10 cellular contexts compared by ENCODE assay signal in the genomic region with DNA sequence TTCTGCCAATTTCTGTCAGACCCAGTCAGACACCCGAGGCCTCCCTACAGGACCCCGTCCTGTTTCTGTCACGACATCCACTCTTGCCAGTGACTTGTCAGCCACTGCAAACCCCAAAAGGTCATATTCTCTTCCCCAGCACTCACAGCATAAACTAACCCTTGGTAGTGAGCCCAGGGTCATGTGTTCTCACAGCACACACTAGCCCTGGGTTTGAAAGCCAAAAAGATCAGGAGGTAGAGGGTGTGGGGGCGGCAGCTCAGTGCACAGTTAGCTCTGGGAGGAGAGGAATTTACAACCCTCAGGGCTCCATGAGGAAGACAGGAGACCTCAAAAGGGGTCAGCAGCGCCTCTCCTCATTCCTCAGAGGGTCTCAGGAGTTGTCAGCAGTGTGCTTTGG. TPM values are rescaled to one million over a fixed set of nuclear protein-coding genes. Genes with fewer than 3 reads are reported as not detected.
DNase-seq lines count a peak whose midpoint lies in the region; ATAC-seq and TF ChIP-seq lines count a peak whose summit lies in the region.
"Had no signal": no experiment of that assay in that cellular context is flagged by ENCODE, and none has a peak within 500 bp of the region (broad histone marks: within the 10 kb centered on the region; RNA-seq: fewer than 3 reads in every experiment).

No MANE protein-coding gene starts in this region.

- H3K36me3 ChIP-seq in left lung (no peaks in the 10 kb centered on the region), spleen (no peaks in the 10 kb centered on the region)

- ATAC-seq in left lung = peak; percentile 80
- ATAC-seq: GM12878 had no signal

- WGBS in spleen, 5 donors = 75 to 97% (median 93%) methylated on average over 4 to 5 of the region's 5 CpGs

- intact Hi-C loops in left lung (cut with DNase I) (no loop called here), spleen (cut with DNase I; ENCODE audit: low total_unique reads) (no loop called here)

- TF ChIP-seq CTCF in astrocyte of the spinal cord (IDR thresholded peaks at IDR 0.05; ENCODE audit: low read depth, low read length) = no peak
- TF ChIP-seq CTCF in left lung (IDR thresholded peaks at IDR 0.05) = no peak
- no peak for TF ChIP-seq CTCF in spleen (IDR thresholded peaks at IDR 0.05 in 8 of 11, conservative IDR thresholded peaks at IDR 0.05 in 3 of 11)

- DNase-seq in GM03348 (ENCODE audit: low spot score) (peak; percentile 35), astrocyte of the spinal cord (ENCODE audit: low read depth, low spot score) (peak; percentile 7), left lung (peak in 1 of 2 donors; percentile 48), spleen (no peak), 8988T (no peak), GOT3 (lab: John Stamatoyannopoulos, UW) (no peak), globus pallidus (ENCODE audit: low spot score) (no peak)
- no peak for DNase-seq in stimulated activated CD4-positive, alpha-beta T cell treated with anti-CD3 and anti-CD28 coated beads, Interleukin-4, amount 100 ng/mL, for 24 hours
- DNase-seq: NCI-H2227 treated with DMSO at 0.1 percent for 48 hours had no signal

- H3K27ac ChIP-seq in left lung = peak overlapping the region; percentile 2 to 81
- H3K27ac ChIP-seq in spleen = peak overlapping the region in 5 of 8 donors; percentile 21 to 76 (median 69)

- H3K27me3 ChIP-seq in left lung (no peaks in the 10 kb centered on the region), spleen (replicated peaks in 1 of 7) (no peaks in the 10 kb centered on the region)

- TF ChIP-seq POLR2A in spleen (IDR thresholded peaks at IDR 0.05) = no peak

- in situ Hi-C loops in astrocyte of the spinal cord (cut with HindIII; ENCODE audit: low sequenced_read_pairs) = no loop called here

- peaks cover 0 to 9% of the 10 kb centered on the region in 2 donors for H3K9me3 ChIP-seq in left lung
- H3K9me3 ChIP-seq in spleen = peaks cover 0 to 11% (median 9%) of the 10 kb centered on the region in 8 donors

- H3K4me1 ChIP-seq in left lung = peaks cover 0 to 5% of the 10 kb centered on the region in 2 donors
- peaks cover 0 to 28% (median 16%) of the 10 kb centered on the region in 6 donors for H3K4me1 ChIP-seq in spleen

- H3K4me3 ChIP-seq in astrocyte of the spinal cord (ENCODE audit: low read depth, low read length) = no peak overlapping the region
- no peak overlapping the region for H3K4me3 ChIP-seq in left lung
- no peak overlapping the region for H3K4me3 ChIP-seq in spleen
- H3K4me3 ChIP-seq: GM12878 had no signal

RNA-seq across cellular contexts. Expression of gene SNX9, which starts 9.9 kb away (rescaled TPM):
- total RNA-seq in left lung (10 to 100 TPM; 23.5 to 25.3 TPM), spleen (10 to 100 TPM; 29.0 to 42.5 (median 36.1) TPM)
- 10 to 100 TPM; 18.9 to 22.1 (median 20.8) TPM for polyA plus RNA-seq in spleen

Comparison
In these comparisons a context has a peak if more than half of its experiments do, and no peak if none do; other contexts are left out.
1. DNase-seq: peak in GM03348 (single experiment) and astrocyte of the spinal cord (single experiment); none in spleen (single experiment), 8988T (single experiment), GOT3 (single experiment), globus pallidus (single experiment) and stimulated activated CD4-positive, alpha-beta T cell treated with anti-CD3 and anti-CD28 coated beads, Interleukin-4, amount 100 ng/mL, for 24 hours (single experiment).